In genomic region chr2:10588911-10589310, GRCh38 we compare ENCODE assay signal across 17 cellular contexts.
"Had no signal": no experiment of that assay in that cellular context is flagged by ENCODE, and none has a peak within 500 bp of the region (broad histone marks: within the 10 kb centered on the region; RNA-seq: fewer than 3 reads in every experiment).

No MANE protein-coding gene starts in this region.

- H3K4me1 ChIP-seq: body of pancreas, tibial artery had no signal

- H3K27ac ChIP-seq: body of pancreas, right atrium auricular region, tibial artery had no signal

- ATAC-seq: activated T-cell treated with anti-CD3 and anti-CD28 coated beads, Interleukin-2, amount 50 U/mL, for 72 hours; body of pancreas; left ventricle myocardium superior; natural killer cell treated with Interleukin-12 subunit alpha and Interleukin-12 subunit beta and Interleukin-15 and Interleukin-18, amount 100 ng/mL, for 72 hours had no signal

- H3K9me3 ChIP-seq: body of pancreas, right atrium auricular region, tibial artery had no signal

- H3K4me3 ChIP-seq: body of pancreas, right atrium auricular region, tibial artery had no signal

- DNase-seq: activated CD4-positive, alpha-beta T cell treated with anti-CD3 and anti-CD28 coated beads, Interleukin-2, amount 50 U/mL, for 1 hour; activated gamma-delta T cell; activated naive CD8-positive, alpha-beta T cell treated with anti-CD3 and anti-CD28 coated beads for 36 hours; activated T-cell treated with anti-CD3 and anti-CD28 coated beads, Interleukin-2, amount 50 U/mL, for 72 hours; body of pancreas; caudate nucleus; head of caudate nucleus; left ventricle myocardium superior; stimulated activated CD4-positive, alpha-beta T cell treated with anti-CD3 and anti-CD28 coated beads, Interleukin-12 subunit alpha, Interleukin-12 subunit beta, amount 100 ng/mL, for 4 hours; stimulated activated CD4-positive, alpha-beta T cell treated with anti-CD3 and anti-CD28 coated beads, Interleukin-1b, Interleukin-23, amount 100 ng/mL, for 48 hours; stimulated activated CD8-positive, alpha-beta memory T cell treated with anti-CD3 and anti-CD28 coated beads, Interleukin-4, amount 100 ng/mL, for 48 hours; stimulated activated naive CD4-positive, alpha-beta T cell; substantia nigra; T1000; tibial artery had no signal

- H3K4me3 Mint-ChIP-seq: activated naive CD8-positive, alpha-beta T cell treated with anti-CD3 and anti-CD28 coated beads for 36 hours; activated T-cell treated with anti-CD3 and anti-CD28 coated beads, Interleukin-2, amount 50 U/mL, for 72 hours; natural killer cell treated with Interleukin-12 subunit alpha and Interleukin-12 subunit beta and Interleukin-15 and Interleukin-18, amount 100 ng/mL, for 72 hours had no signal

- H3K27me3 Mint-ChIP-seq: activated naive CD8-positive, alpha-beta T cell treated with anti-CD3 and anti-CD28 coated beads for 36 hours; natural killer cell treated with Interleukin-12 subunit alpha and Interleukin-12 subunit beta and Interleukin-15 and Interleukin-18, amount 100 ng/mL, for 72 hours had no signal

- H3K27ac Mint-ChIP-seq: activated naive CD8-positive, alpha-beta T cell treated with anti-CD3 and anti-CD28 coated beads for 36 hours; activated T-cell treated with anti-CD3 and anti-CD28 coated beads, Interleukin-2, amount 50 U/mL, for 72 hours; natural killer cell treated with Interleukin-12 subunit alpha and Interleukin-12 subunit beta and Interleukin-15 and Interleukin-18, amount 100 ng/mL, for 72 hours had no signal

- H3K9me3 Mint-ChIP-seq: activated naive CD8-positive, alpha-beta T cell treated with anti-CD3 and anti-CD28 coated beads for 36 hours; activated T-cell treated with anti-CD3 and anti-CD28 coated beads, Interleukin-2, amount 50 U/mL, for 72 hours; natural killer cell treated with Interleukin-12 subunit alpha and Interleukin-12 subunit beta and Interleukin-15 and Interleukin-18, amount 100 ng/mL, for 72 hours had no signal

- H3K27me3 ChIP-seq: body of pancreas, right atrium auricular region, tibial artery had no signal

- H3K4me1 Mint-ChIP-seq: activated naive CD8-positive, alpha-beta T cell treated with anti-CD3 and anti-CD28 coated beads for 36 hours had no signal
